Comparison of ENCODE assay signal across 24 cellular contexts in genomic region chr1:112896783-112897182, GRCh38.
"Had no signal": no experiment of that assay in that cellular context is flagged by ENCODE, and none has a peak within 500 bp of the region (broad histone marks: within the 10 kb centered on the region; RNA-seq: fewer than 3 reads in every experiment).

No MANE protein-coding gene starts in this region.

- H3K27me3 Mint-ChIP-seq: dendritic cell treated with granulocyte-macrophage colony-stimulating factor and Interleukin-4, amounts not matched to agents 40 ng/mL and 50 ng/mL, for 4 days; effector memory CD8-positive, alpha-beta T cell had no signal

- H3K4me3 ChIP-seq: colonic mucosa, coronary artery, dorsolateral prefrontal cortex, esophagus muscularis mucosa, esophagus squamous epithelium, gastrocnemius medialis, gastroesophageal sphincter, heart left ventricle, heart right ventricle, hepatocyte had no signal

- H3K36me3 ChIP-seq: colonic mucosa, esophagus muscularis mucosa, esophagus squamous epithelium, gastrocnemius medialis, gastroesophageal sphincter, heart left ventricle, heart right ventricle had no signal

- H3K27ac ChIP-seq: colonic mucosa, coronary artery, dorsolateral prefrontal cortex, epithelial cell of prostate, esophagus muscularis mucosa, esophagus squamous epithelium, foreskin keratinocyte, gastrocnemius medialis, gastroesophageal sphincter, heart left ventricle, heart right ventricle, hepatocyte had no signal

- ATAC-seq: effector memory CD8-positive, alpha-beta T cell; esophagus mucosa; foreskin keratinocyte; gastrocnemius medialis; gastroesophageal sphincter; heart left ventricle; heart right ventricle had no signal

- H3K9me3 ChIP-seq: colonic mucosa, gastrocnemius medialis had no signal

- H3K4me3 Mint-ChIP-seq: dendritic cell treated with granulocyte-macrophage colony-stimulating factor and Interleukin-4, amounts not matched to agents 40 ng/mL and 50 ng/mL, for 4 days; effector memory CD8-positive, alpha-beta T cell had no signal

- DNase-seq: colonic mucosa; cortex of kidney; dermis blood vessel endothelial cell; dorsolateral prefrontal cortex; effector CD4-positive, alpha-beta T cell; effector CD8-positive, alpha-beta T cell; effector memory CD4-positive, alpha-beta T cell; effector memory CD8-positive, alpha-beta T cell; erythroblast; esophagus squamous epithelium; foreskin fibroblast; foreskin keratinocyte; foreskin melanocyte; gastrocnemius medialis; glutamatergic neuron; heart left ventricle; heart right ventricle had no signal

- H3K27me3 ChIP-seq: colonic mucosa, dorsolateral prefrontal cortex, esophagus muscularis mucosa, esophagus squamous epithelium, foreskin keratinocyte, gastrocnemius medialis, gastroesophageal sphincter, heart left ventricle, heart right ventricle, hepatocyte had no signal

- H3K4me1 ChIP-seq: colonic mucosa, esophagus muscularis mucosa, esophagus squamous epithelium, foreskin keratinocyte, gastrocnemius medialis, gastroesophageal sphincter, heart left ventricle, heart right ventricle had no signal

- H3K27ac Mint-ChIP-seq: dendritic cell treated with granulocyte-macrophage colony-stimulating factor and Interleukin-4, amounts not matched to agents 40 ng/mL and 50 ng/mL, for 4 days; effector memory CD8-positive, alpha-beta T cell had no signal
